1 cellular context compared by ENCODE assay signal in the genomic region with DNA sequence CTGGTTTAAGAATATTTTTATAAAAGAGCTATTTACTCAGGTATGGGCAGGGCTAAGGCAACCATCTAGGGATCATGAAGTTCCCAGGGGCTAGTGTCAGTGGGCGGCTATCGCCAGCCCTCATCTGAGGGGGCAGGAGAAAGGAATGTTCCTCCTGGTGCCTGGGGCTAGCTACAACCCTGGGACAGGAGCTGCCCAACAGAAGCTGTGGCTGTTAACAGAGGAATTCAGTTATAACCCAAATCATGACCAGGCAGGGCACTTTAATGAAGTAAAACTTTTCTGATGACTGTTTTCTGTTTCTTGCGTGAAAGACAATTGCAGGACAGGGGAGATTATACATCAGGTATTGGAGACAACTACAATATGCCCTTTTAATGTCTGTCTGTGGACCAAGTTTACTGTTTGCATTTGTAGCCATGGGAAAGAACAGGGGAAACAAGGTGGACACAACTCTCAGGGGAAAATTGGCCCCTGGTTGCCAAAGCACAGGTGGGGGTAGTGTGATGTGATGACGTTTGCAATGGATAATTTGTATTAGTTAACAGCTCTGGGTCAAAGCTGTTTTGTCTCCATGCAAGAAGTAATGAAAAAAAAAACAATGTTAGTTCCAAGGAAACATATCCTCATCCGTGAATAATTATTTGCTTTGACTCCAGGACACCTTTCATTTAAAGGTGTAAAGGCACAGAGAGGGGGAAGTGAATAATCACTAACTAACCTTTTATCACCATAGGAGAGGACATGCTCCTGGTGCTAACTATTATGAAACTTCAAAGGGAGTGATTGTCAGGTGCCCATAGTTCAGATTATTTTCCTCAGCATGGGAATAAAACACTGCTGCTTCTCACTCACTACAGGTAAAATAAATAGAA.
TF ChIP-seq lines count a peak whose summit lies in the region.

No MANE protein-coding gene starts in this region.

TF ChIP-seq in HEK293, 187 proteins besides CTCF, POLR2A, EP300 and RAD21 (continued from another document):
- TF ChIP-seq, protein P1, sequence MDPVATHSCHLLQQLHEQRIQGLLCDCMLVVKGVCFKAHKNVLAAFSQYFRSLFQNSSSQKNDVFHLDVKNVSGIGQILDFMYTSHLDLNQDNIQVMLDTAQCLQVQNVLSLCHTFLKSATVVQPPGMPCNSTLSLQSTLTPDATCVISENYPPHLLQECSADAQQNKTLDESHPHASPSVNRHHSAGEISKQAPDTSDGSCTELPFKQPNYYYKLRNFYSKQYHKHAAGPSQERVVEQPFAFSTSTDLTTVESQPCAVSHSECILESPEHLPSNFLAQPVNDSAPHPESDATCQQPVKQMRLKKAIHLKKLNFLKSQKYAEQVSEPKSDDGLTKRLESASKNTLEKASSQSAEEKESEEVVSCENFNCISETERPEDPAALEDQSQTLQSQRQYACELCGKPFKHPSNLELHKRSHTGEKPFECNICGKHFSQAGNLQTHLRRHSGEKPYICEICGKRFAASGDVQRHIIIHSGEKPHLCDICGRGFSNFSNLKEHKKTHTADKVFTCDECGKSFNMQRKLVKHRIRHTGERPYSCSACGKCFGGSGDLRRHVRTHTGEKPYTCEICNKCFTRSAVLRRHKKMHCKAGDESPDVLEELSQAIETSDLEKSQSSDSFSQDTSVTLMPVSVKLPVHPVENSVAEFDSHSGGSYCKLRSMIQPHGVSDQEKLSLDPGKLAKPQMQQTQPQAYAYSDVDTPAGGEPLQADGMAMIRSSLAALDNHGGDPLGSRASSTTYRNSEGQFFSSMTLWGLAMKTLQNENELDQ (tag by site-specific recombination; IDR thresholded peaks at IDR 0.05; ENCODE audit: low read depth), result no peak
- TF ChIP-seq EGR2 (tag by site-specific recombination; IDR thresholded peaks at IDR 0.05; ENCODE audit: low read depth) (0 out of 2 replicates have a peak, but pooled peaks have one; percentile 32), ZNF623 (tag by site-specific recombination; IDR thresholded peaks at IDR 0.05) (no peak), ZFHX2 (tag by site-specific recombination; conservative IDR thresholded peaks at IDR 0.05) (peak; percentile 45; the same call in 1 of the 2 replicates), ZNF426 (tag by site-specific recombination; IDR thresholded peaks at IDR 0.05) (no peak), ZNF610 (tag by site-specific recombination; IDR thresholded peaks at IDR 0.05; ENCODE audit: borderline replicate concordance) (no peak)
- TF ChIP-seq, protein P2, sequence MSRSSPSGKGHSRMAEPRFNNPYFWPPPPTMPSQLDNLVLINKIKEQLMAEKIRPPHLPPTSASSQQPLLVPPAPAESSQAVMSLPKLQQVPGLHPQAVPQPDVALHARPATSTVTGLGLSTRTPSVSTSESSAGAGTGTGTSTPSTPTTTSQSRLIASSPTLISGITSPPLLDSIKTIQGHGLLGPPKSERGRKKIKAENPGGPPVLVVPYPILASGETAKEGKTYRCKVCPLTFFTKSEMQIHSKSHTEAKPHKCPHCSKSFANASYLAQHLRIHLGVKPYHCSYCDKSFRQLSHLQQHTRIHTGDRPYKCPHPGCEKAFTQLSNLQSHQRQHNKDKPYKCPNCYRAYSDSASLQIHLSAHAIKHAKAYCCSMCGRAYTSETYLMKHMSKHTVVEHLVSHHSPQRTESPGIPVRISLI (tag by site-specific recombination; IDR thresholded peaks at IDR 0.05), result no peak
TF ChIP-seq in HEK293: peak in this region for 3.
